8 cellular contexts compared by ENCODE assay signal in genomic region chr14:50521912-50522341, GRCh38. TPM values are rescaled to one million over a fixed set of nuclear protein-coding genes. Genes with fewer than 3 reads are reported as not detected.
A peak's percentile ranks its signal among the peaks of the same experiment; 100 is the strongest.
DNase-seq lines count a peak whose midpoint lies in the region; ATAC-seq and TF ChIP-seq lines count a peak whose summit lies in the region.

No MANE protein-coding gene starts in this region.

- H3K9me3 ChIP-seq in thoracic aorta: no peaks in the 10 kb centered on the region

- H3K4me3 ChIP-seq in coronary artery (peak overlapping the region; percentile 4), thoracic aorta (peak overlapping the region; percentile 33)

- no peak for TF ChIP-seq CTCF in coronary artery (IDR thresholded peaks at IDR 0.05)
- TF ChIP-seq CTCF in thoracic aorta (IDR thresholded peaks at IDR 0.05): no peak

- peak; percentile 76 for DNase-seq in DMS53 treated with DMSO at 0.1 percent for 48 hours (lab: John Stamatoyannopoulos, UW; ENCODE audit: unreplicated experiment)
- no peak for DNase-seq in coronary artery (ENCODE audit: low spot score)
- DNase-seq in thoracic aorta (ENCODE audit: low spot score): no peak
- no peak for DNase-seq in GF-D8 (lab: John Stamatoyannopoulos, UW)
- DNase-seq in posterior cingulate gyrus: no peak
- DNase-seq in retina: no peak

- peaks cover 19 to 36% of the 10 kb centered on the region in 2 donors for H3K4me1 ChIP-seq in thoracic aorta (ENCODE audit: control insufficient read depth in 1 of 2, low read depth in 2 of 2)

- H3K27me3 ChIP-seq in thoracic aorta (replicated peaks; ENCODE audit: insufficient read depth): no peaks in the 10 kb centered on the region

- intact Hi-C loops in posterior cingulate gyrus (cut with DNase I): no loop called here

- ATAC-seq in GM19468 (IDR thresholded peaks at IDR 0.05; ENCODE audit: extremely low read depth, unreplicated experiment) (peak; percentile 60), HG03457 (IDR thresholded peaks at IDR 0.05; ENCODE audit: unreplicated experiment) (peak; percentile 51), thoracic aorta (ENCODE audit: insufficient number of reproducible peaks, low FRiP score, low read depth) (no peak)

- H3K27ac ChIP-seq in coronary artery (peak overlapping the region in 1 of 2 donors; percentile 64), thoracic aorta (peak overlapping the region in 1 of 2 donors; percentile 35)

- H3K36me3 ChIP-seq in thoracic aorta: no peaks in the 10 kb centered on the region

RNA-seq across cellular contexts. Expression of gene MAP4K5, which starts 10.4 kb away (rescaled TPM):
- 100 to 1,000 TPM; 231 to 238 TPM for total RNA-seq in thoracic aorta

RNA-seq across cellular contexts. Expression of gene ATL1, which starts 38.0 kb away (rescaled TPM):
- total RNA-seq in thoracic aorta: 10 to 100 TPM in 1 of 2 donors, 1 to 10 TPM in 1; 9.5 to 14.3 TPM
